15 cellular contexts compared by ENCODE assay signal in the genomic region with DNA sequence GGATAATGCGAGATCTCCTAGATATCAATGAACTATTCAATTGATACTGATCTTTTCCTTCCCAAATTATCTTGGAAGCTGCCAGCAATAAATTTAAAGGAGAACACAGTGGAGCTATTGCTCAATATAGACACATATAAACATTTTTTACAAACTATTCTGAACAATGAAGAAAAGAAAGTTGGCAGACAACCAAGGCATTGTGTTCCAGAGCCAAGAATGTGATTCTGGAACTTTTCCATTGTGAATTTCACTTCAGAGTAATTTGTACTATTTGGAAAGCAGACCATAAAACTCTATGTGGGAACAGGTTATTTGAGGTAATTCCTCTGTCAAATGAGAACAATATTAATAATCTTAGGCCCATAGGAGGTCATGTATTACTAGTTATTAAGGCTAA.
A peak's percentile ranks its signal among the peaks of the same experiment; 100 is the strongest.
DNase-seq lines count a peak whose midpoint lies in the region; ATAC-seq and TF ChIP-seq lines count a peak whose summit lies in the region.
"Had no signal": no experiment of that assay in that cellular context is flagged by ENCODE, and none has a peak within 500 bp of the region (broad histone marks: within the 10 kb centered on the region; RNA-seq: fewer than 3 reads in every experiment).

No MANE protein-coding gene starts in this region.

- CTCF ChIA-PET in BJ (lab: Yijun Ruan, JAX): interaction anchor here (0.6 to 2.1 kb wide), 2 partner anchors 24 to 93 kb away, joined by 4 read pairs; no protein-coding TSS in a partner anchor

- H3K4me1 Mint-ChIP-seq in glutamatergic neuron (ENCODE audit: low read depth, unreplicated experiment): peaks cover 4% of the 10 kb centered on the region

- POLR2A ChIA-PET in BJ (lab: Charles Lee): no interaction called here

- H3K4me3 ChIP-seq in BJ (ENCODE audit: low read depth, low read length): no peak overlapping the region
- H3K4me3 ChIP-seq: hepatocyte had no signal

- no peaks in the 10 kb centered on the region for H3K27me3 Mint-ChIP-seq in glutamatergic neuron (ENCODE audit: unreplicated experiment)
- H3K27me3 Mint-ChIP-seq: activated naive CD8-positive, alpha-beta T cell treated with anti-CD3 and anti-CD28 coated beads for 36 hours had no signal

- no peaks in the 10 kb centered on the region for H3K27me3 ChIP-seq in BJ (ENCODE audit: control insufficient read depth, insufficient read depth, low read length)
- H3K27me3 ChIP-seq: hepatocyte had no signal

- no peak overlapping the region for H3K27ac Mint-ChIP-seq in glutamatergic neuron (ENCODE audit: unreplicated experiment)
- H3K27ac Mint-ChIP-seq: activated naive CD8-positive, alpha-beta T cell treated with anti-CD3 and anti-CD28 coated beads for 36 hours; memory B cell; stimulated activated naive CD8-positive, alpha-beta T cell treated with anti-CD3 and anti-CD28 coated beads, Interleukin-15, Interleukin-2, amounts not matched to agents 100 ng/mL and 50 ng/mL, for 24 hours had no signal

- DNase-seq in BJ (ENCODE audit: low read depth) (peak; percentile 62), M059J (ENCODE audit: low read depth) (peak; percentile 89), dermis microvascular lymphatic vessel endothelial cell (ENCODE audit: low read depth in 2 of 2) (peak; percentile 17 to 51), non-pigmented ciliary epithelial cell (ENCODE audit: low read depth) (peak; percentile 81), NCI-H2029 treated with DMSO at 0.1 percent for 48 hours (lab: John Stamatoyannopoulos, UW) (no peak), NCI-H2081 treated with DMSO at 0.1 percent for 48 hours (lab: John Stamatoyannopoulos, UW) (no peak), glutamatergic neuron (no peak)
- DNase-seq: activated naive CD8-positive, alpha-beta T cell treated with anti-CD3 and anti-CD28 coated beads for 36 hours; NCI-H1417 treated with DMSO at 0.1 percent for 48 hours; NCI-H526 treated with DMSO at 0.1 percent for 48 hours; posterior cingulate gyrus had no signal

- no peak for TF ChIP-seq CTCF in BJ (IDR thresholded peaks at IDR 0.05; ENCODE audit: insufficient read depth, low read depth, low read length)
- TF ChIP-seq CTCF in glutamatergic neuron (IDR thresholded peaks at IDR 0.05; ENCODE audit: partially characterized antibody, unreplicated experiment): no peak

- no peak for ATAC-seq in HG02970 (IDR thresholded peaks at IDR 0.05; ENCODE audit: low FRiP score, unreplicated experiment)

- no peaks in the 10 kb centered on the region for H3K9me3 Mint-ChIP-seq in glutamatergic neuron (ENCODE audit: unreplicated experiment)
- H3K9me3 Mint-ChIP-seq: activated naive CD8-positive, alpha-beta T cell treated with anti-CD3 and anti-CD28 coated beads for 36 hours; memory B cell; stimulated activated naive CD8-positive, alpha-beta T cell treated with anti-CD3 and anti-CD28 coated beads, Interleukin-15, Interleukin-2, amounts not matched to agents 100 ng/mL and 50 ng/mL, for 24 hours had no signal

- H3K36me3 Mint-ChIP-seq in glutamatergic neuron (ENCODE audit: unreplicated experiment): no peaks in the 10 kb centered on the region
- H3K36me3 Mint-ChIP-seq: activated naive CD8-positive, alpha-beta T cell treated with anti-CD3 and anti-CD28 coated beads for 36 hours; memory B cell had no signal

- no peak overlapping the region for H3K4me3 Mint-ChIP-seq in glutamatergic neuron (ENCODE audit: unreplicated experiment)
- H3K4me3 Mint-ChIP-seq: activated naive CD8-positive, alpha-beta T cell treated with anti-CD3 and anti-CD28 coated beads for 36 hours; memory B cell; stimulated activated naive CD8-positive, alpha-beta T cell treated with anti-CD3 and anti-CD28 coated beads, Interleukin-15, Interleukin-2, amounts not matched to agents 100 ng/mL and 50 ng/mL, for 24 hours had no signal

- H3K36me3 ChIP-seq in BJ (ENCODE audit: control insufficient read depth, insufficient read depth, low read length): no peaks in the 10 kb centered on the region

Comparison
In these comparisons a context has a peak if more than half of its experiments do, and no peak if none do; other contexts are left out.
1. DNase-seq: peak in BJ (single experiment), M059J (single experiment), dermis microvascular lymphatic vessel endothelial cell (2 of 2) and non-pigmented ciliary epithelial cell (single experiment); none in NCI-H2029 treated with DMSO at 0.1 percent for 48 hours (single experiment), NCI-H2081 treated with DMSO at 0.1 percent for 48 hours (single experiment) and glutamatergic neuron (single experiment).